Comparison of ENCODE assay signal across 8 cellular contexts in genomic region chr5:82351754-82352145, GRCh38.
DNase-seq lines count a peak whose midpoint lies in the region; ATAC-seq and TF ChIP-seq lines count a peak whose summit lies in the region.
"Had no signal": no experiment of that assay in that cellular context is flagged by ENCODE, and none has a peak within 500 bp of the region (broad histone marks: within the 10 kb centered on the region; RNA-seq: fewer than 3 reads in every experiment).

No MANE protein-coding gene starts in this region.

- H3K36me3 Mint-ChIP-seq in type B pancreatic cell: no peaks in the 10 kb centered on the region

- no peak overlapping the region for H3K4me3 Mint-ChIP-seq in type B pancreatic cell
- H3K4me3 Mint-ChIP-seq: stimulated activated naive CD8-positive, alpha-beta T cell treated with anti-CD3 and anti-CD28 coated beads, Interleukin-15, Interleukin-2, amounts not matched to agents 100 ng/mL and 50 ng/mL, for 24 hours had no signal

- no peak overlapping the region for H3K27ac Mint-ChIP-seq in type B pancreatic cell
- H3K27ac Mint-ChIP-seq: stimulated activated naive CD8-positive, alpha-beta T cell treated with anti-CD3 and anti-CD28 coated beads, Interleukin-15, Interleukin-2, amounts not matched to agents 100 ng/mL and 50 ng/mL, for 24 hours had no signal

- H3K9me3 Mint-ChIP-seq in type B pancreatic cell: no peaks in the 10 kb centered on the region
- H3K9me3 Mint-ChIP-seq: stimulated activated naive CD8-positive, alpha-beta T cell treated with anti-CD3 and anti-CD28 coated beads, Interleukin-15, Interleukin-2, amounts not matched to agents 100 ng/mL and 50 ng/mL, for 24 hours had no signal

- peaks cover 25% of the 10 kb centered on the region for H3K4me1 Mint-ChIP-seq in type B pancreatic cell (ENCODE audit: unreplicated experiment)

- DNase-seq in GDM1 (lab: John Stamatoyannopoulos, UW) (peak; percentile 40), GM20000 (ENCODE audit: low spot score) (peak; percentile 44), NOMO-1 (lab: John Stamatoyannopoulos, UW; ENCODE audit: unreplicated experiment in 2 of 2) (peak; percentile 19 to 46), cerebellar cortex (ENCODE audit: low spot score) (peak; percentile 75), left lobe of liver (ENCODE audit: low spot score) (no peak), type B pancreatic cell (ENCODE audit: extremely low spot score, unreplicated experiment) (no peak)

- TF ChIP-seq CTCF in GM20000 (IDR thresholded peaks at IDR 0.05; ENCODE audit: extremely low read depth, missing control alignments): peak; percentile 29
- TF ChIP-seq CTCF in type B pancreatic cell (conservative IDR thresholded peaks at IDR 0.05): peak; percentile 85

- ATAC-seq in HG03520 (IDR thresholded peaks at IDR 0.05; ENCODE audit: unreplicated experiment) (peak; percentile 83), left lobe of liver (peak; percentile 99)

- H3K27me3 Mint-ChIP-seq in type B pancreatic cell: peaks cover under 1% of the 10 kb centered on the region
- H3K27me3 Mint-ChIP-seq: stimulated activated naive CD8-positive, alpha-beta T cell treated with anti-CD3 and anti-CD28 coated beads, Interleukin-15, Interleukin-2, amounts not matched to agents 100 ng/mL and 50 ng/mL, for 24 hours had no signal

Comparison
In these comparisons a context has a peak if more than half of its experiments do, and no peak if none do; other contexts are left out.
1. DNase-seq: peak in GDM1 (single experiment), GM20000 (single experiment), NOMO-1 (2 of 2) and cerebellar cortex (single experiment); none in left lobe of liver (single experiment) and type B pancreatic cell (single experiment).